11 cellular contexts compared by ENCODE assay signal in the genomic region with DNA sequence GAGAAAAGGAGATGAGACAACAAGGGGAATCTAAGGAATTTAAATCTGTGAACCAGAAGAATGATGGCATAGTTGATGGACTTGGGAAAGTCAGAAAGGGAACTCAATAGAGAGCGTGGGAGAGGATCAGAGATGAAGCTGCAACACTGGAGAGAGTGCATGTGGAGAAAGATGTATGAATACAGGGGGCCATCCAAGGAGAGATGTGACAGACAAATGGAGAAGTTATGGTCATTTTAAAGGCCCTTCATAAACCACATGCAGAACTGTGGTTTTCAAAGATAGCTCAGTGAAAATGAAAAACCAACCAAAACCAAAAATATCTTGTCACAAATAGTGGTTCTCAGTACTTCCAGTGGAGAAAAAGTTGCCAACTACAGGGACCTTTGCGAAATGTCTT.
DNase-seq lines count a peak whose midpoint lies in the region; ATAC-seq and TF ChIP-seq lines count a peak whose summit lies in the region.
"Had no signal": no experiment of that assay in that cellular context is flagged by ENCODE, and none has a peak within 500 bp of the region (broad histone marks: within the 10 kb centered on the region; RNA-seq: fewer than 3 reads in every experiment).

No MANE protein-coding gene starts in this region.

- peaks cover 9 to 28% of the 10 kb centered on the region in 2 donors for H3K9me3 Mint-ChIP-seq in activated naive CD4-positive, alpha-beta T cell treated with anti-CD3 and anti-CD28 coated beads, Interleukin-2, amount 50 U/mL, for 72 hours
- peaks cover 18 to 21% of the 10 kb centered on the region in 2 donors for H3K9me3 Mint-ChIP-seq in stimulated activated naive CD8-positive, alpha-beta T cell treated with anti-CD3 and anti-CD28 coated beads, Interleukin-15, amount 100 ng/mL, for 72 hours
- peaks cover 4% of the 10 kb centered on the region for H3K9me3 Mint-ChIP-seq in activated CD8-positive, alpha-beta memory T cell treated with anti-CD3 and anti-CD28 coated beads, Interleukin-2, amount 10 ng/mL, durations not matched to agents 7 days and 5 days (ENCODE audit: low read depth)

- no peak for DNase-seq in activated naive CD4-positive, alpha-beta T cell treated with anti-CD3 and anti-CD28 coated beads, Interleukin-2, amount 50 U/mL, for 72 hours (ENCODE audit: low spot score in 2 of 2)
- DNase-seq in activated naive CD4-positive, alpha-beta T cell (lab: John Stamatoyannopoulos, UW) = no peak
- no peak for DNase-seq in stimulated activated naive CD8-positive, alpha-beta T cell treated with anti-CD3 and anti-CD28 coated beads, Interleukin-15, amount 100 ng/mL, for 72 hours
- no peak for DNase-seq in activated CD8-positive, alpha-beta memory T cell treated with anti-CD3 and anti-CD28 coated beads, Interleukin-2, amount 10 ng/mL, durations not matched to agents 7 days and 5 days
- DNase-seq in mucosa of gallbladder (ENCODE audit: low spot score) (no peak), erythroblast (lab: John Stamatoyannopoulos, UW) (no peak)
- DNase-seq: dorsolateral prefrontal cortex, SHP77 had no signal

- peak overlapping the region in 1 of 2 donors; percentile 34 for H3K27ac Mint-ChIP-seq in activated naive CD4-positive, alpha-beta T cell treated with anti-CD3 and anti-CD28 coated beads, Interleukin-2, amount 50 U/mL, for 72 hours
- H3K27ac Mint-ChIP-seq in stimulated activated naive CD8-positive, alpha-beta T cell treated with anti-CD3 and anti-CD28 coated beads, Interleukin-15, amount 100 ng/mL, for 72 hours = peak overlapping the region in 1 of 2 donors; percentile 14
- H3K27ac Mint-ChIP-seq in activated CD8-positive, alpha-beta memory T cell treated with anti-CD3 and anti-CD28 coated beads, Interleukin-2, amount 10 ng/mL, durations not matched to agents 7 days and 5 days = no peak overlapping the region

- peak overlapping the region in 1 of 2 donors; percentile 0 for H3K4me3 Mint-ChIP-seq in stimulated activated naive CD8-positive, alpha-beta T cell treated with anti-CD3 and anti-CD28 coated beads, Interleukin-15, amount 100 ng/mL, for 72 hours
- no peak overlapping the region for H3K4me3 Mint-ChIP-seq in activated CD8-positive, alpha-beta memory T cell treated with anti-CD3 and anti-CD28 coated beads, Interleukin-2, amount 10 ng/mL, durations not matched to agents 7 days and 5 days

- ATAC-seq in activated naive CD4-positive, alpha-beta T cell treated with anti-CD3 and anti-CD28 coated beads, Interleukin-2, amount 50 U/mL, for 72 hours = peak; percentile 31 to 62
- ATAC-seq in HG02623 (IDR thresholded peaks at IDR 0.05; ENCODE audit: unreplicated experiment) (peak; percentile 89), HG03558 (IDR thresholded peaks at IDR 0.05; ENCODE audit: extremely low read depth, unreplicated experiment) (peak; percentile 88)
- peak; percentile 20 for ATAC-seq in stimulated activated naive CD8-positive, alpha-beta T cell treated with anti-CD3 and anti-CD28 coated beads, Interleukin-15, amount 100 ng/mL, for 72 hours
- ATAC-seq in activated CD8-positive, alpha-beta memory T cell treated with anti-CD3 and anti-CD28 coated beads, Interleukin-2, amount 10 ng/mL, durations not matched to agents 7 days and 5 days = no peak
- ATAC-seq: A549 had no signal

- H3K4me1 Mint-ChIP-seq in stimulated activated naive CD8-positive, alpha-beta T cell treated with anti-CD3 and anti-CD28 coated beads, Interleukin-15, amount 100 ng/mL, for 72 hours = peaks cover 25% of the 10 kb centered on the region
- H3K4me1 Mint-ChIP-seq in activated CD8-positive, alpha-beta memory T cell treated with anti-CD3 and anti-CD28 coated beads, Interleukin-2, amount 10 ng/mL, durations not matched to agents 7 days and 5 days = peaks cover 15% of the 10 kb centered on the region

- CTCF ChIA-PET in activated CD8-positive, alpha-beta memory T cell treated with anti-CD3 and anti-CD28 coated beads, Interleukin-2, amount 10 ng/mL, durations not matched to agents 7 days and 5 days (lab: Charles Lee) = no interaction called here

- no peak for TF ChIP-seq POLR2A in erythroblast (IDR thresholded peaks at IDR 0.05; ENCODE audit: low read length)

- no peaks in the 10 kb centered on the region for H3K27me3 Mint-ChIP-seq in stimulated activated naive CD8-positive, alpha-beta T cell treated with anti-CD3 and anti-CD28 coated beads, Interleukin-15, amount 100 ng/mL, for 72 hours
- no peaks in the 10 kb centered on the region for H3K27me3 Mint-ChIP-seq in activated CD8-positive, alpha-beta memory T cell treated with anti-CD3 and anti-CD28 coated beads, Interleukin-2, amount 10 ng/mL, durations not matched to agents 7 days and 5 days

- peaks cover 56 to 62% of the 10 kb centered on the region in 2 donors for H3K36me3 Mint-ChIP-seq in activated naive CD4-positive, alpha-beta T cell treated with anti-CD3 and anti-CD28 coated beads, Interleukin-2, amount 50 U/mL, for 72 hours
- peaks cover 41% of the 10 kb centered on the region for H3K36me3 Mint-ChIP-seq in activated CD8-positive, alpha-beta memory T cell treated with anti-CD3 and anti-CD28 coated beads, Interleukin-2, amount 10 ng/mL, durations not matched to agents 7 days and 5 days
